8 cellular contexts compared by ENCODE assay signal in the genomic region with DNA sequence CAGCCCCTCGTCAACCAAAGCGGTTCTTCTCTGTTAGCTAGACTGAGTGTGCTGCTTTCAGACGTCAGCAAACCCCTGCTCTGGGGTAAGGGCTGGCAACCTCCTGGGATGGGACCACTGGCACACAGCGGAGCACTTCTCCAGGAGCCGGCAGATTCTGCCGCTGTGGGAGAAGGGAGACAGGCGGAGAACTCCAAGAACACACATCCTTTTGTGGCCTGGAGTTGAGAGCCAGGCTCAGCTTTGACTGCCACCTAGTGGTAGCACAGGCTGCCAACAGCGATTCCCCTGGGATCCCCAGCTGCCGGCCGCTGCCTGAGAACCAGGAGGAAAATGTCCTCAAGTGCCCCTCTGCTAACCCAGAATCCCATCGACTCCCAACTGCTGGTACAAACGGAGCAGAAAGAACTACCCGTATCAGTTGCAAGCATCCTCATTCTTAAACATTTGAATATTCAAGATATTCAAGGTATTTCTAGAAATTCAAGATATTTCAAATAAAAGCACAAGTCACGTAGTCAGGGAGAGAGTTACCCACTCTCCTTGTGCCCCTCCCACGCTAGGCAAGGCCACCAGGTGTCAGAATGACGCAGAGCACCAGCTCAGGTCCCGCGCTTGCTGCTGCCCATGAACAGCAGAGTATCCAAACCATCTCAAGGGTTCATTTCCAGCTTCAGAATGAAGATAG. TPM values are rescaled to one million over a fixed set of nuclear protein-coding genes. Genes with fewer than 3 reads are reported as not detected.
A peak's percentile ranks its signal among the peaks of the same experiment; 100 is the strongest.
DNase-seq lines count a peak whose midpoint lies in the region; ATAC-seq, FAIRE-seq and TF ChIP-seq lines count a peak whose summit lies in the region.

No MANE protein-coding gene starts in this region.

- H3K79me2 ChIP-seq in Loucy (ENCODE audit: insufficient read depth, low read length), result peaks cover 25% of the 10 kb centered on the region
- H3K79me2 ChIP-seq in osteoblast (ENCODE audit: insufficient read depth, low read length), result peaks cover 60% of the 10 kb centered on the region

- no peaks in the 10 kb centered on the region; the same call in 1 of the 2 replicates for H3K36me3 ChIP-seq in Loucy (ENCODE audit: insufficient read depth, low read length)
- H3K36me3 ChIP-seq in RWPE2 (ENCODE audit: low read depth), result peaks cover 37% of the 10 kb centered on the region
- peaks cover 48% of the 10 kb centered on the region for H3K36me3 ChIP-seq in osteoblast (ENCODE audit: insufficient read depth, low read length)
- peaks cover 0 to 68% (median 44%) of the 10 kb centered on the region in 4 donors for H3K36me3 ChIP-seq in upper lobe of left lung

- H3K27ac ChIP-seq in RWPE2 (ENCODE audit: poor library complexity, severe bottlenecking) (no peak overlapping the region), osteoblast (ENCODE audit: low read depth, low read length) (no peak overlapping the region), upper lobe of left lung (peak overlapping the region in 1 of 4 donors; percentile 1)

- peak; percentile 73 for DNase-seq in DMS79 (lab: John Stamatoyannopoulos, UW)
- DNase-seq in RWPE2 (ENCODE audit: low spot score), result peak; percentile 55
- DNase-seq in activated effector memory CD4-positive, alpha-beta T cell treated with anti-CD3 and anti-CD28 coated beads, Interleukin-2, amount 50 U/mL, for 16 hours, result peak; percentile 87
- peak; percentile 85 to 91 for DNase-seq in frontal cortex (ENCODE audit: low spot score in 2 of 2)
- peak; percentile 99 for DNase-seq in osteoblast (ENCODE audit: insufficient read length, low spot score, missing footprints)
- peak; percentile 79 to 84 for DNase-seq in upper lobe of left lung

- no peak overlapping the region for H3K4me3 ChIP-seq in Loucy (ENCODE audit: low read length, poor library complexity, severe bottlenecking)
- H3K4me3 ChIP-seq in RWPE2 (ENCODE audit: severe bottlenecking), result no peak overlapping the region
- H3K4me3 ChIP-seq in osteoblast (ENCODE audit: insufficient read depth, low read length), result no peak overlapping the region
- H3K4me3 ChIP-seq in upper lobe of left lung, result no peak overlapping the region

- TF ChIP-seq EP300 in upper lobe of left lung (IDR thresholded peaks at IDR 0.05), result no peak

- no peaks in the 10 kb centered on the region for H3F3A ChIP-seq in Loucy (ENCODE audit: low read depth)

- H3K27me3 ChIP-seq in Loucy (ENCODE audit: insufficient read depth, low read length, poor library complexity, severe bottlenecking) (no peaks in the 10 kb centered on the region), RWPE2 (ENCODE audit: insufficient read depth, poor library complexity, severe bottlenecking) (no peaks in the 10 kb centered on the region), osteoblast (ENCODE audit: insufficient read depth, low read length) (no peaks in the 10 kb centered on the region), upper lobe of left lung (no peaks in the 10 kb centered on the region)

- WGBS in upper lobe of left lung, 2 donors, result 43 to 59% methylated on average over 12 to 16 of the region's 18 CpGs

- H3K9ac ChIP-seq in Loucy (ENCODE audit: low read depth, low read length, poor library complexity, severe bottlenecking), result no peak overlapping the region

- H4K20me1 ChIP-seq in Loucy (ENCODE audit: insufficient read depth, low read length, poor library complexity, severe bottlenecking), result peaks cover 19% of the 10 kb centered on the region
- H4K20me1 ChIP-seq in osteoblast (ENCODE audit: insufficient read depth, low read length), result peaks cover 16% of the 10 kb centered on the region

- no peak for FAIRE-seq in frontal cortex (lab: Jason Lieb, UNC)

- H3K4me1 ChIP-seq in Loucy (ENCODE audit: insufficient read depth, low read length, poor library complexity, severe bottlenecking) (peaks cover 18% of the 10 kb centered on the region), RWPE2 (ENCODE audit: insufficient read depth, poor library complexity, severe bottlenecking) (no peaks in the 10 kb centered on the region), osteoblast (ENCODE audit: insufficient read depth, low read length) (peaks cover 20% of the 10 kb centered on the region), upper lobe of left lung (peaks cover 13 to 32% (median 22%) of the 10 kb centered on the region in 4 donors)

- ATAC-seq in RWPE2 (ENCODE audit: low read depth) (peak; percentile 64), upper lobe of left lung (ENCODE audit: low FRiP score in 2 of 2) (peak; percentile 68 to 75), GM18502 (IDR thresholded peaks at IDR 0.05; ENCODE audit: poor library complexity, unreplicated experiment) (no peak)

- peak overlapping the region; percentile 26 for H3K4me2 ChIP-seq in Loucy (ENCODE audit: low read depth, low read length, poor library complexity, severe bottlenecking)
- H3K4me2 ChIP-seq in osteoblast (ENCODE audit: insufficient read depth, low read length), result peak overlapping the region; percentile 21

- H3K9me2 ChIP-seq in Loucy (replicated peaks; ENCODE audit: low read depth, low read length), result no peaks in the 10 kb centered on the region

- TF ChIP-seq POLR2A in upper lobe of left lung (IDR thresholded peaks at IDR 0.05), result no peak

- H3K9me3 ChIP-seq in Loucy (ENCODE audit: insufficient read depth, low read depth, low read length), result no peaks in the 10 kb centered on the region
- H3K9me3 ChIP-seq in RWPE2 (ENCODE audit: severe bottlenecking), result no peaks in the 10 kb centered on the region
- no peaks in the 10 kb centered on the region for H3K9me3 ChIP-seq in osteoblast (ENCODE audit: low read depth, low read length)
- H3K9me3 ChIP-seq in upper lobe of left lung, result no peaks in the 10 kb centered on the region

- TF ChIP-seq CTCF in Loucy (conservative IDR thresholded peaks at IDR 0.05; ENCODE audit: low read length), result peak; percentile 89
- peak; percentile 95 for TF ChIP-seq CTCF in RWPE2 (IDR thresholded peaks at IDR 0.05; ENCODE audit: poor library complexity, severe bottlenecking)
- TF ChIP-seq CTCF in osteoblast (IDR thresholded peaks at IDR 0.05; ENCODE audit: extremely low read depth, low read depth, low read length), result peak; percentile 95
- TF ChIP-seq CTCF in upper lobe of left lung (IDR thresholded peaks at IDR 0.05), result peak; percentile 84 to 96 (median 91)

- H2AFZ ChIP-seq in Loucy (ENCODE audit: low read length) (no peak overlapping the region), osteoblast (ENCODE audit: low read length) (no peak overlapping the region)

RNA-seq across cellular contexts. Expression of a gene that starts 4.9 kb away (rescaled TPM):
- total RNA-seq in frontal cortex (17.1 TPM), osteoblast (21.8 and 24.6 TPM in 2 replicates), upper lobe of left lung (10 to 100 TPM; 18.5 to 68.1 (median 28.3) TPM)

RNA-seq across cellular contexts. Expression of a gene that starts 29.3 kb away (rescaled TPM):
- total RNA-seq in frontal cortex, result 10.2 TPM
- 187 and 237 TPM in 2 replicates for total RNA-seq in osteoblast
- total RNA-seq in upper lobe of left lung, result 100 to 1,000 TPM in 5 of 6 donors, 10 to 100 TPM in 1; 23.0 to 404 (median 237) TPM

RNA-seq across cellular contexts. Expression of a gene that starts 33.5 kb away (rescaled TPM):
- total RNA-seq in frontal cortex (not detected), osteoblast (not detected in 2 replicates), upper lobe of left lung (under 1 TPM in 2 of 6 donors, not detected in 4; 0.23 to 0.24 TPM)
